ENCODE assay signal across 36 cellular contexts in genomic region chrX:134925551-134925950, GRCh38.
"Had no signal": no experiment of that assay in that cellular context is flagged by ENCODE, and none has a peak within 500 bp of the region (broad histone marks: within the 10 kb centered on the region; RNA-seq: fewer than 3 reads in every experiment).

No MANE protein-coding gene starts in this region.

- H3K36me3 Mint-ChIP-seq: activated naive CD4-positive, alpha-beta T cell treated with anti-CD3 and anti-CD28 coated beads, Interleukin-2, amount 50 U/mL, for 24 hours; activated naive CD4-positive, alpha-beta T cell treated with anti-CD3 and anti-CD28 coated beads, Interleukin-2, amount 50 U/mL, for 72 hours; activated naive CD8-positive, alpha-beta T cell; activated naive CD8-positive, alpha-beta T cell treated with anti-CD3 and anti-CD28 coated beads for 36 hours; brain had no signal

- H3K36me3 ChIP-seq: adrenal gland, ascending aorta, brain microvascular endothelial cell, breast epithelium, cardiac muscle cell had no signal

- H3K9me3 Mint-ChIP-seq: activated naive CD4-positive, alpha-beta T cell treated with anti-CD3 and anti-CD28 coated beads, Interleukin-2, amount 50 U/mL, for 24 hours; activated naive CD4-positive, alpha-beta T cell treated with anti-CD3 and anti-CD28 coated beads, Interleukin-2, amount 50 U/mL, for 72 hours; activated naive CD8-positive, alpha-beta T cell treated with anti-CD3 and anti-CD28 coated beads for 36 hours; activated naive CD8-positive, alpha-beta T cell treated with anti-CD3 and anti-CD28 coated beads, Interleukin-2, amount 50 U/mL, for 24 hours; activated T-cell treated with anti-CD3 and anti-CD28 coated beads, Interleukin-2, amount 50 U/mL, for 24 hours; activated T-cell treated with anti-CD3 and anti-CD28 coated beads, Interleukin-2, amount 50 U/mL, for 4 hours; activated T-helper 1 cell treated with anti-CD3 and anti-CD28 coated beads, Interleukin-12 subunit alpha, Interleukin-12 subunit beta, Interleukin-2, Interleukin-4 antibody, amounts not matched to agents 30 ng/mL and 10 ng/mL and 1 ng/mL, durations not matched to agents 14 hours and 24 hours and 36 hours; activated T-helper 17 cell treated with anti-CD3 and anti-CD28 coated beads, Interleukin-2, amount 50 U/mL, for 72 hours; activated T-helper 2 cell treated with anti-CD3 and anti-CD28 coated beads, Interferon-gamma antibody, Interleukin-2, Interleukin-4, amounts not matched to agents 10 μg/mL and 5 μg/mL and 100 μg/mL, durations not matched to agents 14 hours and 24 hours and 36 hours; central memory CD8-positive, alpha-beta T cell had no signal

- H3K4me3 ChIP-seq: adrenal gland, ascending aorta, body of pancreas, breast epithelium, cardiac muscle cell had no signal

- H3K27ac ChIP-seq: adrenal gland, ascending aorta, body of pancreas, brain microvascular endothelial cell, breast epithelium, cardiac muscle cell had no signal

- H3K4me1 ChIP-seq: adrenal gland, ascending aorta, body of pancreas, breast epithelium had no signal

- H3K9me3 ChIP-seq: adrenal gland, ascending aorta, body of pancreas had no signal

- DNase-seq: activated effector memory CD4-positive, alpha-beta T cell treated with anti-CD3 and anti-CD28 coated beads, Interleukin-2, amount 50 U/mL, for 16 hours; activated effector memory CD4-positive, alpha-beta T cell treated with Interleukin-2 at 50 U/mL for 16 hours; activated naive CD4-positive, alpha-beta T cell; activated naive CD4-positive, alpha-beta T cell treated with anti-CD3 and anti-CD28 coated beads, Interleukin-2, amount 10 ng/mL, durations not matched to agents 7 days and 5 days; activated naive CD4-positive, alpha-beta T cell treated with anti-CD3 and anti-CD28 coated beads, Interleukin-2, amount 50 U/mL, for 16 hours; activated naive CD4-positive, alpha-beta T cell treated with Interleukin-2 at 50 U/mL for 16 hours; activated naive CD8-positive, alpha-beta T cell treated with anti-CD3 and anti-CD28 coated beads for 36 hours; activated naive CD8-positive, alpha-beta T cell treated with anti-CD3 and anti-CD28 coated beads, Interleukin-2, amount 10 ng/mL, durations not matched to agents 7 days and 5 days; activated naive CD8-positive, alpha-beta T cell treated with anti-CD3 and anti-CD28 coated beads, Interleukin-2, amount 50 U/mL, for 24 hours; activated T-cell treated with anti-CD3 and anti-CD28 coated beads for 4 hours; activated T-cell treated with anti-CD3 and anti-CD28 coated beads, Interleukin-2, amount 50 U/mL, for 1 hour; activated T-cell treated with anti-CD3 and anti-CD28 coated beads, Interleukin-2, amount 50 U/mL, for 24 hours; activated T-cell treated with anti-CD3 and anti-CD28 coated beads, Interleukin-2, amount 50 U/mL, for 4 hours; activated T-cell treated with anti-CD3 and anti-CD28 coated beads, Interleukin-2, amount 50 U/mL, for 48 hours; activated T-cell treated with anti-CD3 and anti-CD28 coated beads, Interleukin-2, amount 50 U/mL, for 72 hours; adrenal gland; amniotic stem cell; amygdala; anterior cingulate cortex; aorta; body of pancreas; brain microvascular endothelial cell; caudate nucleus; central memory CD4-positive, alpha-beta T cell; cerebellar nuclear complex had no signal

- H3K4me1 Mint-ChIP-seq: activated naive CD4-positive, alpha-beta T cell treated with anti-CD3 and anti-CD28 coated beads, Interleukin-2, amount 50 U/mL, for 24 hours; activated naive CD8-positive, alpha-beta T cell treated with anti-CD3 and anti-CD28 coated beads for 36 hours; activated naive CD8-positive, alpha-beta T cell treated with anti-CD3 and anti-CD28 coated beads, Interleukin-2, amount 10 ng/mL, durations not matched to agents 7 days and 5 days; activated naive CD8-positive, alpha-beta T cell treated with anti-CD3 and anti-CD28 coated beads, Interleukin-2, amount 50 U/mL, for 24 hours; activated T-helper 17 cell treated with anti-CD3 and anti-CD28 coated beads, Interleukin-2, amount 50 U/mL, for 72 hours; brain; central memory CD8-positive, alpha-beta T cell had no signal

- H3K27ac Mint-ChIP-seq: activated naive CD4-positive, alpha-beta T cell treated with anti-CD3 and anti-CD28 coated beads, Interleukin-2, amount 10 ng/mL, durations not matched to agents 7 days and 5 days; activated naive CD4-positive, alpha-beta T cell treated with anti-CD3 and anti-CD28 coated beads, Interleukin-2, amount 50 U/mL, for 24 hours; activated naive CD4-positive, alpha-beta T cell treated with anti-CD3 and anti-CD28 coated beads, Interleukin-2, amount 50 U/mL, for 72 hours; activated naive CD8-positive, alpha-beta T cell; activated naive CD8-positive, alpha-beta T cell treated with anti-CD3 and anti-CD28 coated beads for 36 hours; activated naive CD8-positive, alpha-beta T cell treated with anti-CD3 and anti-CD28 coated beads, Interleukin-2, amount 10 ng/mL, durations not matched to agents 7 days and 5 days; activated naive CD8-positive, alpha-beta T cell treated with anti-CD3 and anti-CD28 coated beads, Interleukin-2, amount 50 U/mL, for 24 hours; activated T-cell treated with anti-CD3 and anti-CD28 coated beads, Interleukin-2, amount 50 U/mL, for 24 hours; activated T-cell treated with anti-CD3 and anti-CD28 coated beads, Interleukin-2, amount 50 U/mL, for 72 hours; activated T-helper 1 cell treated with anti-CD3 and anti-CD28 coated beads, Interleukin-12 subunit alpha, Interleukin-12 subunit beta, Interleukin-2, Interleukin-4 antibody, amounts not matched to agents 30 ng/mL and 10 ng/mL and 1 ng/mL, durations not matched to agents 14 hours and 24 hours and 36 hours; activated T-helper 17 cell treated with anti-CD3 and anti-CD28 coated beads, Interleukin-2, amount 50 U/mL, for 72 hours; activated T-helper 2 cell treated with anti-CD3 and anti-CD28 coated beads, Interferon-gamma antibody, Interleukin-2, Interleukin-4, amounts not matched to agents 10 μg/mL and 5 μg/mL and 100 μg/mL, durations not matched to agents 14 hours and 24 hours and 36 hours; brain had no signal

- H3K4me3 Mint-ChIP-seq: activated naive CD4-positive, alpha-beta T cell treated with anti-CD3 and anti-CD28 coated beads, Interleukin-2, amount 10 ng/mL, durations not matched to agents 7 days and 5 days; activated naive CD4-positive, alpha-beta T cell treated with anti-CD3 and anti-CD28 coated beads, Interleukin-2, amount 50 U/mL, for 24 hours; activated naive CD8-positive, alpha-beta T cell; activated naive CD8-positive, alpha-beta T cell treated with anti-CD3 and anti-CD28 coated beads for 36 hours; activated naive CD8-positive, alpha-beta T cell treated with anti-CD3 and anti-CD28 coated beads, Interleukin-2, amount 10 ng/mL, durations not matched to agents 7 days and 5 days; activated naive CD8-positive, alpha-beta T cell treated with anti-CD3 and anti-CD28 coated beads, Interleukin-2, amount 50 U/mL, for 24 hours; activated T-cell treated with anti-CD3 and anti-CD28 coated beads, Interleukin-2, amount 50 U/mL, for 24 hours; activated T-cell treated with anti-CD3 and anti-CD28 coated beads, Interleukin-2, amount 50 U/mL, for 4 hours; activated T-cell treated with anti-CD3 and anti-CD28 coated beads, Interleukin-2, amount 50 U/mL, for 72 hours; activated T-helper 1 cell treated with anti-CD3 and anti-CD28 coated beads, Interleukin-12 subunit alpha, Interleukin-12 subunit beta, Interleukin-2, Interleukin-4 antibody, amounts not matched to agents 30 ng/mL and 10 ng/mL and 1 ng/mL, durations not matched to agents 14 hours and 24 hours and 36 hours; activated T-helper 17 cell treated with anti-CD3 and anti-CD28 coated beads, Interleukin-2, amount 50 U/mL, for 72 hours; brain; central memory CD8-positive, alpha-beta T cell had no signal

- ATAC-seq: activated naive CD4-positive, alpha-beta T cell treated with anti-CD3 and anti-CD28 coated beads, Interleukin-2, amount 50 U/mL, for 72 hours; activated naive CD8-positive, alpha-beta T cell treated with anti-CD3 and anti-CD28 coated beads, Interleukin-2, amount 50 U/mL, for 24 hours; activated T-cell treated with anti-CD3 and anti-CD28 coated beads, Interleukin-2, amount 50 U/mL, for 4 hours; activated T-cell treated with anti-CD3 and anti-CD28 coated beads, Interleukin-2, amount 50 U/mL, for 72 hours; activated T-helper 17 cell treated with anti-CD3 and anti-CD28 coated beads, Interleukin-2, amount 50 U/mL, for 72 hours; body of pancreas had no signal

- H3K27me3 Mint-ChIP-seq: activated naive CD4-positive, alpha-beta T cell treated with anti-CD3 and anti-CD28 coated beads, Interleukin-2, amount 10 ng/mL, durations not matched to agents 7 days and 5 days; activated naive CD4-positive, alpha-beta T cell treated with anti-CD3 and anti-CD28 coated beads, Interleukin-2, amount 50 U/mL, for 24 hours; activated naive CD8-positive, alpha-beta T cell; central memory CD8-positive, alpha-beta T cell had no signal
